In the genomic region with DNA sequence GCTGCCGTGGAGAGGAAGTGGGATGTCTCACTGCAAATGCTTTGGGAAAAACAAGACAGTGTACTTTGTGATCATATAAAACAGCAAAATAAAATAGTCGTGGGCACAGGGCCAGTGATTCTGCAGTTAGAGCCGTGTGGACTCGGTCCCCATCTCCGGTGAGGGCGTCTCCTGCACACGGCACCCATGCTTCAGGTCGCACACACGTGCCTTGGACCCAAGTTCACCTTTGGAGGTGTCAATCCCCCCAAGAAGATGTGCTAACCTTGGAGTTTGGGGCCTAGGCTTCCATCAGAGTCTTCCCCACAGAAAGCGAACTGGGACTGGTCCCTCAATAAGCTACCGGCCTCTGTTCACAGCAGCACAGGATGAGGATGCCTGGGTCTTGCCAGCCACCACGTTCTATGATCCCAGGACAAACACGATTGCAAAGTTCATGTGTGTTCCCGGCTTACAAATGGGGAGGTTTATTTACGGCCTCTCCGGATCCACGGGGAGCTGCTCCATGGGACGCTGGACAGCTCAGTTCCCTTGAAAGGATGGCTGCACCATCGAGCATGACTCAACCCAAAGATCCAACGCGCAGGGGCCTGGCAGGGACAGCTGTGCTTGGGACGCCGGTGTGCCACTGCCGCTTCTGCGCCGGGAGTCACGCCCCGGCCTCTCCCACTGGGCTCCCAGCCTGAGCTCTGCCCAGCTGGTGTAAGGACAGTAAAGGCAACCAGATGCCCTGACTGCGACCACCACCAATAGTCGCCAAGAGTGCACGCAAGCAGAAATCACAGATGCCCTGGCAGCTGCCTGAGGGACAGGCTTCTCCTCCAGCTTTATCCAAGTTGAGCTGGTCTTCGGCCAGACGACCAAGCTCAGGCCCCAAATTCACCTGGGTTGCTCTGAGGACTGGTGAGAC, we compare ENCODE assay signal across 13 cellular contexts. TPM values are rescaled to one million over a fixed set of nuclear protein-coding genes. Genes with fewer than 3 reads are reported as not detected.
DNase-seq lines count a peak whose midpoint lies in the region; ATAC-seq and TF ChIP-seq lines count a peak whose summit lies in the region.
"Had no signal": no experiment of that assay in that cellular context is flagged by ENCODE, and none has a peak within 500 bp of the region (broad histone marks: within the 10 kb centered on the region; RNA-seq: fewer than 3 reads in every experiment).

No MANE protein-coding gene starts in this region.

- H3K27me3 Mint-ChIP-seq in activated CD4-positive, alpha-beta T cell treated with anti-CD3 and anti-CD28 coated beads for 36 hours = peaks cover 22% of the 10 kb centered on the region
- peaks cover 3% of the 10 kb centered on the region for H3K27me3 Mint-ChIP-seq in dendritic cell treated with granulocyte-macrophage colony-stimulating factor and Interleukin-4, amounts not matched to agents 40 ng/mL and 50 ng/mL, for 4 days

- in situ Hi-C loops in GM13977 (cut with MboI; ENCODE audit: low pct_unique_long_range_greater_than_20kb, low sequenced_read_pairs, unreplicated experiment) = no loop called here

- H3K4ac ChIP-seq in mesenchymal stem cell (ENCODE audit: low read depth in 1 of 2, low read length in 2 of 2) = peak overlapping the region in 1 of 2 experiments; percentile 21

- H3K4me1 ChIP-seq in mesenchymal stem cell (ENCODE audit: control insufficient read depth, insufficient read depth, low read depth, low read length) (peaks cover 58% of the 10 kb centered on the region), testis (peaks cover 71% of the 10 kb centered on the region)
- H3K4me1 ChIP-seq: A549 had no signal

- H3K4me3 ChIP-seq in mesenchymal stem cell (ENCODE audit: insufficient read depth in 1 of 2, low read depth in 1 of 2, low read length in 2 of 2) (no peak overlapping the region), testis (no peak overlapping the region)
- H3K4me3 ChIP-seq: A549, ascending aorta, SK-N-MC, skin epidermis had no signal

- peak overlapping the region; percentile 29 for H2BK120ac ChIP-seq in mesenchymal stem cell (ENCODE audit: low read depth, low read length)

- no peaks in the 10 kb centered on the region for H3K79me1 ChIP-seq in mesenchymal stem cell (replicated peaks; ENCODE audit: low read length, poor library complexity, severe bottlenecking)

- peak overlapping the region; percentile 63 for H3K27ac ChIP-seq in mesenchymal stem cell (ENCODE audit: low read length, poor library complexity, severe bottlenecking)
- peak overlapping the region in 1 of 2 donors; percentile 41 for H3K27ac ChIP-seq in testis
- H3K27ac ChIP-seq: A549, SK-N-MC had no signal

- H3K14ac ChIP-seq in mesenchymal stem cell (ENCODE audit: low read length in 2 of 2) = peak overlapping the region in 1 of 2 experiments; percentile 88

- peak overlapping the region; percentile 37 for H4K91ac ChIP-seq in mesenchymal stem cell (ENCODE audit: low read length)

- no peaks in the 10 kb centered on the region for H3K27me3 ChIP-seq in mesenchymal stem cell (ENCODE audit: control insufficient read depth in 1 of 2, insufficient read depth in 1 of 2, low read length in 2 of 2)
- H3K27me3 ChIP-seq in testis = no peaks in the 10 kb centered on the region
- H3K27me3 ChIP-seq: ascending aorta had no signal

- peak overlapping the region in 1 of 2 experiments; percentile 53 for H3K23ac ChIP-seq in mesenchymal stem cell (ENCODE audit: low read length in 2 of 2)

- no peak overlapping the region for H2BK5ac ChIP-seq in mesenchymal stem cell (ENCODE audit: low read depth, low read length, poor library complexity, severe bottlenecking)

- H3K4me1 Mint-ChIP-seq in activated CD4-positive, alpha-beta T cell treated with anti-CD3 and anti-CD28 coated beads for 36 hours = peaks cover 7% of the 10 kb centered on the region
- peaks cover 31% of the 10 kb centered on the region for H3K4me1 Mint-ChIP-seq in dendritic cell treated with granulocyte-macrophage colony-stimulating factor and Interleukin-4, amounts not matched to agents 40 ng/mL and 50 ng/mL, for 4 days (ENCODE audit: low read depth)

- intact Hi-C loops in activated CD4-positive, alpha-beta T cell treated with anti-CD3 and anti-CD28 coated beads for 36 hours (cut with DNase I, micrococcal nuclease) = no loop called here
- intact Hi-C loops in dendritic cell treated with granulocyte-macrophage colony-stimulating factor and Interleukin-4, amounts not matched to agents 40 ng/mL and 50 ng/mL, for 4 days (cut with micrococcal nuclease) = no loop called here
- intact Hi-C loops in testis (cut with DNase I; ENCODE audit: low total_unique reads) = no loop called here

- no peak for TF ChIP-seq CTCF in testis (IDR thresholded peaks at IDR 0.05)
- no peak for TF ChIP-seq CTCF in GM13977 (IDR thresholded peaks at IDR 0.05; ENCODE audit: extremely low read depth, insufficient read depth, missing control alignments)

- TF ChIP-seq POLR2A in testis (IDR thresholded peaks at IDR 0.05) = no peak

- WGBS in mesenchymal stem cell = 89% methylated on average over 33 of the region's 33 CpGs
- 61 to 80% methylated on average over 18 to 33 of the region's 33 CpGs for WGBS in testis, 2 donors

- no peak overlapping the region for H2BK15ac ChIP-seq in mesenchymal stem cell (ENCODE audit: low read depth, poor library complexity, severe bottlenecking)

- H3K18ac ChIP-seq in mesenchymal stem cell (ENCODE audit: low read depth in 1 of 2, low read length in 2 of 2) = peak overlapping the region; percentile 12 to 77

- DNase-seq in activated CD4-positive, alpha-beta T cell treated with anti-CD3 and anti-CD28 coated beads for 1 hour = peak; percentile 4
- DNase-seq in activated CD4-positive, alpha-beta T cell treated with anti-CD3 and anti-CD28 coated beads for 36 hours = no peak
- DNase-seq in mesenchymal stem cell (no peak), testis (peak; percentile 16), GM13977 (ENCODE audit: low spot score) (no peak)
- DNase-seq: NCI-H526 had no signal

- H3K9me3 Mint-ChIP-seq in activated CD4-positive, alpha-beta T cell treated with anti-CD3 and anti-CD28 coated beads for 36 hours (ENCODE audit: low read depth) = peaks cover 9% of the 10 kb centered on the region
- no peaks in the 10 kb centered on the region for H3K9me3 Mint-ChIP-seq in dendritic cell treated with granulocyte-macrophage colony-stimulating factor and Interleukin-4, amounts not matched to agents 40 ng/mL and 50 ng/mL, for 4 days

- peak overlapping the region; percentile 45 to 78 for H2BK12ac ChIP-seq in mesenchymal stem cell (ENCODE audit: low read length in 2 of 2)

- H2AK5ac ChIP-seq in mesenchymal stem cell (ENCODE audit: low read length, severe bottlenecking) = peak overlapping the region; percentile 53

- no peak overlapping the region for H3K4me2 ChIP-seq in mesenchymal stem cell (ENCODE audit: low read length, poor library complexity, severe bottlenecking)
- H3K4me2 ChIP-seq: A549 had no signal

- H3K27ac Mint-ChIP-seq in activated CD4-positive, alpha-beta T cell treated with anti-CD3 and anti-CD28 coated beads for 36 hours = no peak overlapping the region
- H3K27ac Mint-ChIP-seq in dendritic cell treated with granulocyte-macrophage colony-stimulating factor and Interleukin-4, amounts not matched to agents 40 ng/mL and 50 ng/mL, for 4 days = peak overlapping the region; percentile 62

- ATAC-seq in activated CD4-positive, alpha-beta T cell treated with anti-CD3 and anti-CD28 coated beads for 36 hours = no peak
- ATAC-seq in GM19455 (IDR thresholded peaks at IDR 0.05; ENCODE audit: unreplicated experiment) = no peak
- ATAC-seq in HG02623 (IDR thresholded peaks at IDR 0.05; ENCODE audit: unreplicated experiment) = no peak

- H3K36me3 Mint-ChIP-seq in activated CD4-positive, alpha-beta T cell treated with anti-CD3 and anti-CD28 coated beads for 36 hours (ENCODE audit: low read depth) = no peaks in the 10 kb centered on the region
- H3K36me3 Mint-ChIP-seq in dendritic cell treated with granulocyte-macrophage colony-stimulating factor and Interleukin-4, amounts not matched to agents 40 ng/mL and 50 ng/mL, for 4 days (ENCODE audit: low read depth) = peaks cover 46% of the 10 kb centered on the region

- peak overlapping the region; percentile 9 for H3K9ac ChIP-seq in mesenchymal stem cell (ENCODE audit: low read length)

- H3K4me3 Mint-ChIP-seq in activated CD4-positive, alpha-beta T cell treated with anti-CD3 and anti-CD28 coated beads for 36 hours = no peak overlapping the region
- H3K4me3 Mint-ChIP-seq in dendritic cell treated with granulocyte-macrophage colony-stimulating factor and Interleukin-4, amounts not matched to agents 40 ng/mL and 50 ng/mL, for 4 days = peak overlapping the region; percentile 53

- CTCF ChIA-PET in activated CD4-positive, alpha-beta T cell treated with anti-CD3 and anti-CD28 coated beads for 36 hours (lab: Charles Lee) = interaction anchor here (0.7 kb wide), 2 partner anchors 8 to 97 kb away, joined by 3 read pairs; no protein-coding TSS in a partner anchor

- POLR2A ChIA-PET in activated CD4-positive, alpha-beta T cell treated with anti-CD3 and anti-CD28 coated beads for 36 hours (lab: Charles Lee) = interaction anchor here (0.6 kb wide), 1 partner anchor 148 kb away, joined by 3 read pairs; no protein-coding TSS in a partner anchor

- H2AFZ ChIP-seq in mesenchymal stem cell (ENCODE audit: low read depth, low read length) = no peak overlapping the region

- no peak overlapping the region for H4K8ac ChIP-seq in mesenchymal stem cell (ENCODE audit: low read length)

- no peaks in the 10 kb centered on the region for H3K9me3 ChIP-seq in mesenchymal stem cell (ENCODE audit: control insufficient read depth, low read length)
- H3K9me3 ChIP-seq in testis = no peaks in the 10 kb centered on the region
- H3K9me3 ChIP-seq: A549, ascending aorta had no signal

- H3K36me3 ChIP-seq in mesenchymal stem cell (ENCODE audit: control insufficient read depth in 1 of 2, insufficient read depth in 2 of 2, low read depth in 1 of 2, low read length in 2 of 2) (peaks cover 57 to 60% of the 10 kb centered on the region in 2 experiments), testis (ENCODE audit: low read depth, missing control alignments) (no peaks in the 10 kb centered on the region)

RNA-seq across cellular contexts. Expression of a gene that starts 8.6 kb away (rescaled TPM):
- total RNA-seq in activated CD4-positive, alpha-beta T cell treated with anti-CD3 and anti-CD28 coated beads for 36 hours = under 1 TPM; 0.54 to 0.73 TPM
- 126 TPM for polyA plus RNA-seq in mesenchymal stem cell (2013, experiment 1 of 2)
- polyA plus RNA-seq in mesenchymal stem cell (2013, experiment 2 of 2) = 127 TPM
- 100 to 1,000 TPM; 416 to 575 TPM for total RNA-seq in testis
- polyA plus RNA-seq in testis (ENCODE audit: insufficient read depth, low read depth, low replicate concordance) = 193 TPM

Comparison
In these comparisons a context has a peak if more than half of its experiments do, and no peak if none do; other contexts are left out.
1. DNase-seq: peak in activated CD4-positive, alpha-beta T cell treated with anti-CD3 and anti-CD28 coated beads for 1 hour (single experiment) and testis (single experiment); none in activated CD4-positive, alpha-beta T cell treated with anti-CD3 and anti-CD28 coated beads for 36 hours (single experiment), mesenchymal stem cell (single experiment) and GM13977 (single experiment).
2. RNA of a gene that starts 8.6 kb away (total RNA-seq): 416 to 575 TPM in testis; 0.54 to 0.73 TPM in activated CD4-positive, alpha-beta T cell treated with anti-CD3 and anti-CD28 coated beads for 36 hours; every median in the first group is over 100 times any median in the second.